Comparison of ENCODE assay signal across 25 cellular contexts in genomic region chr19:2255112-2255845, GRCh38. TPM values are rescaled to one million over a fixed set of nuclear protein-coding genes. Genes with fewer than 3 reads are reported as not detected.
DNase-seq lines count a peak whose midpoint lies in the region; ATAC-seq and TF ChIP-seq lines count a peak whose summit lies in the region.
"Had no signal": no experiment of that assay in that cellular context is flagged by ENCODE, and none has a peak within 500 bp of the region (broad histone marks: within the 10 kb centered on the region; RNA-seq: fewer than 3 reads in every experiment).

No MANE protein-coding gene starts in this region.

- H2AFZ ChIP-seq in neuronal stem cell (ENCODE audit: low read length) = no peak overlapping the region
- H2AFZ ChIP-seq: GM23338 had no signal

- H2BK12ac ChIP-seq in neuronal stem cell (ENCODE audit: low read length) = peak overlapping the region; percentile 73

- H3K27ac ChIP-seq in RWPE2 (ENCODE audit: poor library complexity, severe bottlenecking) (no peak overlapping the region), neuronal stem cell (replicated peaks; ENCODE audit: low read length) (no peak overlapping the region), sigmoid colon (no peak overlapping the region), ovary (no peak overlapping the region)
- H3K27ac ChIP-seq: gastroesophageal sphincter, uterus had no signal

- H3K23ac ChIP-seq in neuronal stem cell (ENCODE audit: low read depth, low read length, poor library complexity) = no peak overlapping the region

- peak overlapping the region; percentile 76 for H3K4ac ChIP-seq in neuronal stem cell (ENCODE audit: low read length)

- DNase-seq in BE2C (peak; percentile 35), GM20000 (ENCODE audit: low spot score) (peak; percentile 53), RWPE2 (ENCODE audit: low spot score) (peak; percentile 58), neuronal stem cell (ENCODE audit: low spot score) (no peak), sigmoid colon (no peak), ovary (no peak)
- DNase-seq: activated CD4-positive, alpha-beta T cell treated with anti-CD3 and anti-CD28 coated beads, Interleukin-2, amount 10 ng/mL, durations not matched to agents 7 days and 5 days; activated CD8-positive, alpha-beta memory T cell treated with anti-CD3 and anti-CD28 coated beads, Interleukin-2, amount 50 U/mL, for 4 hours; activated gamma-delta T cell treated with Interleukin-2 at 50 U/mL for 16 hours; amygdala; mesenchymal stem cell; naive thymus-derived CD8-positive, alpha-beta T cell; NCI-H1694; NK-92 treated with Interleukin-12 subunit alpha and Interleukin-12 subunit beta, amount 100 ng/mL, for 24 hours; stimulated activated CD8-positive, alpha-beta memory T cell treated with anti-CD3 and anti-CD28 coated beads, Interleukin-4, amount 100 ng/mL, for 48 hours; substantia nigra; uterus had no signal

- H3K18ac ChIP-seq in neuronal stem cell (ENCODE audit: low read length) = peak overlapping the region; percentile 48

- H3K4me3 ChIP-seq in BE2C (ENCODE audit: low read depth, low read length) (no peak overlapping the region), RWPE2 (ENCODE audit: severe bottlenecking) (no peak overlapping the region), neuronal stem cell (ENCODE audit: low read length in 2 of 2) (no peak overlapping the region), sigmoid colon (no peak overlapping the region), ovary (no peak overlapping the region)
- H3K4me3 ChIP-seq: gastroesophageal sphincter, GM23338, uterus had no signal

- H2BK5ac ChIP-seq in neuronal stem cell (ENCODE audit: low read length) = no peak overlapping the region

- TF ChIP-seq POLR2A in sigmoid colon (IDR thresholded peaks at IDR 0.05) (no peak), ovary (IDR thresholded peaks at IDR 0.05) (no peak)

- H3K36me3 ChIP-seq in BE2C = peaks cover 5% of the 10 kb centered on the region; the same call in 1 of the 2 replicates
- H3K36me3 ChIP-seq in RWPE2 (ENCODE audit: low read depth) = no peaks in the 10 kb centered on the region
- H3K36me3 ChIP-seq in neuronal stem cell (replicated peaks in 1 of 2; ENCODE audit: control insufficient read depth in 2 of 2, insufficient read depth in 2 of 2, low read length in 2 of 2) = peaks cover 0 to 4% of the 10 kb centered on the region in 2 donors
- no peaks in the 10 kb centered on the region for H3K36me3 ChIP-seq in sigmoid colon
- no peaks in the 10 kb centered on the region for H3K36me3 ChIP-seq in ovary
- H3K36me3 ChIP-seq: gastroesophageal sphincter, uterus had no signal

- H4K91ac ChIP-seq in neuronal stem cell (ENCODE audit: low read depth, low read length, poor library complexity) = no peak overlapping the region

- TF ChIP-seq CTCF in BE2C (IDR thresholded peaks at IDR 0.05; ENCODE audit: low read depth, low read length) (no peak), GM20000 (IDR thresholded peaks at IDR 0.05; ENCODE audit: extremely low read depth, missing control alignments) (no peak), RWPE2 (IDR thresholded peaks at IDR 0.05; ENCODE audit: poor library complexity, severe bottlenecking) (no peak), sigmoid colon (IDR thresholded peaks at IDR 0.05) (no peak), ovary (IDR thresholded peaks at IDR 0.05) (no peak)

- intact Hi-C loops in sigmoid colon (cut with DNase I) = no loop called here
- intact Hi-C loops in ovary (cut with DNase I) = no loop called here

- no peaks in the 10 kb centered on the region for H3K4me1 ChIP-seq in BE2C
- H3K4me1 ChIP-seq in RWPE2 (ENCODE audit: insufficient read depth, poor library complexity, severe bottlenecking) = no peaks in the 10 kb centered on the region
- peaks cover 0 to 12% of the 10 kb centered on the region in 2 donors for H3K4me1 ChIP-seq in neuronal stem cell (ENCODE audit: control insufficient read depth in 2 of 2, insufficient read depth in 1 of 2, low read depth in 1 of 2, low read length in 2 of 2)
- H3K4me1 ChIP-seq in sigmoid colon = peaks cover 0 to 37% (median 35%) of the 10 kb centered on the region in 4 donors
- peaks cover 15% of the 10 kb centered on the region for H3K4me1 ChIP-seq in ovary (ENCODE audit: insufficient read depth)

- no peak overlapping the region for H3K4me2 ChIP-seq in neuronal stem cell (ENCODE audit: insufficient read depth, low read length, poor library complexity, severe bottlenecking)
- H3K4me2 ChIP-seq: GM23338 had no signal

- ATAC-seq in RWPE2 (ENCODE audit: low read depth) (no peak), HG02884 (IDR thresholded peaks at IDR 0.05; ENCODE audit: unreplicated experiment) (no peak), HG03025 (IDR thresholded peaks at IDR 0.05; ENCODE audit: low FRiP score, unreplicated experiment) (no peak)
- ATAC-seq: gastroesophageal sphincter; GM23338; naive thymus-derived CD8-positive, alpha-beta T cell had no signal

- H3K14ac ChIP-seq in neuronal stem cell (ENCODE audit: low read length) = peak overlapping the region; percentile 56

- no peak overlapping the region for H2BK120ac ChIP-seq in neuronal stem cell (ENCODE audit: low read depth, low read length)

- H4K8ac ChIP-seq in neuronal stem cell (ENCODE audit: low read depth, low read length) = no peak overlapping the region

- no peaks in the 10 kb centered on the region for H3K79me1 ChIP-seq in neuronal stem cell (ENCODE audit: low read depth, low read length)

- H2AK5ac ChIP-seq in neuronal stem cell (ENCODE audit: low read depth, low read length) = peak overlapping the region; percentile 99

- H3K9me3 ChIP-seq in BE2C (no peaks in the 10 kb centered on the region), RWPE2 (ENCODE audit: severe bottlenecking) (no peaks in the 10 kb centered on the region), neuronal stem cell (replicated peaks in 1 of 2; ENCODE audit: control insufficient read depth in 2 of 2, insufficient read depth in 1 of 2, low read depth in 1 of 2, low read length in 2 of 2) (peaks cover 0 to 6% of the 10 kb centered on the region in 2 donors), sigmoid colon (no peaks in the 10 kb centered on the region), ovary (no peaks in the 10 kb centered on the region)
- H3K9me3 ChIP-seq: gastroesophageal sphincter, uterus had no signal

- no peaks in the 10 kb centered on the region for H3K27me3 ChIP-seq in BE2C
- peaks cover 38% of the 10 kb centered on the region for H3K27me3 ChIP-seq in RWPE2 (ENCODE audit: insufficient read depth, poor library complexity, severe bottlenecking)
- H3K27me3 ChIP-seq in neuronal stem cell (ENCODE audit: control insufficient read depth in 3 of 3, insufficient read depth in 3 of 3, low read depth in 1 of 3, low read length in 3 of 3) = peaks cover 2 to 24% (median 3%) of the 10 kb centered on the region in 3 experiments
- H3K27me3 ChIP-seq in sigmoid colon = peaks cover 37 to 41% (median 40%) of the 10 kb centered on the region in 3 donors
- H3K27me3 ChIP-seq in ovary = peaks cover 16% of the 10 kb centered on the region

- peak overlapping the region; percentile 85 for H2BK15ac ChIP-seq in neuronal stem cell (ENCODE audit: low read length)

- no CpG with 5 or more reads among the region's 16 CpGs for WGBS in neuronal stem cell (ENCODE audit: extremely low coverage in 2 of 2, insufficient read length in 2 of 2, insufficient replicate concordance in 1 of 2), 2 donors
- WGBS in sigmoid colon, 2 donors = 91 to 93% methylated on average over 16 of the region's 16 CpGs
- whole genome bisulfite sequencing in ovary, 3 donors = 87 to 92% (median 88%) methylated on average over 16 of the region's 16 CpGs

- H3K9ac ChIP-seq in neuronal stem cell (ENCODE audit: low read depth, low read length, poor library complexity) = peak overlapping the region; percentile 60

- TF ChIP-seq EP300 in sigmoid colon (IDR thresholded peaks at IDR 0.05) (no peak), ovary (IDR thresholded peaks at IDR 0.05) (no peak)

RNA-seq across cellular contexts. Expression of gene JSRP1, which starts 0.9 kb away (rescaled TPM):
- 1.2 TPM for polyA plus RNA-seq in BE2C (2012; ENCODE audit: insufficient read depth, insufficient read length, low read depth)
- 0.22 TPM for polyA plus RNA-seq in neuronal stem cell (2013, experiment 1 of 2)
- polyA plus RNA-seq in neuronal stem cell (2013, experiment 2 of 2) = 0.15 TPM
- total RNA-seq in sigmoid colon = under 1 TPM in 1 of 4 donors, not detected in 3; 0.36 TPM
- polyA plus RNA-seq in sigmoid colon = 1 to 10 TPM in 2 of 3 donors, not detected in 1; 1.0 to 1.6 TPM
- under 1 TPM in 4 of 7 donors, not detected in 3; 0.30 to 0.92 (median 0.41) TPM for total RNA-seq in ovary
- polyA plus RNA-seq in ovary = under 1 TPM in 1 of 2 donors, not detected in 1; 0.31 TPM
- total RNA-seq: M059J, posterior vena cava, RPMI7951, uterus had no signal
- polyA plus RNA-seq: AG04450 had no signal

RNA-seq across cellular contexts. Expression of gene AMH, which starts 6.2 kb away (rescaled TPM):
- polyA plus RNA-seq in BE2C (2012; ENCODE audit: insufficient read depth, insufficient read length, low read depth) = 25.8 TPM
- 10.1 TPM for polyA plus RNA-seq in neuronal stem cell (2013, experiment 1 of 2)
- polyA plus RNA-seq in neuronal stem cell (2013, experiment 2 of 2) = 9.2 TPM
- total RNA-seq in sigmoid colon (1 to 10 TPM in 2 of 4 donors, under 1 TPM in 1, not detected in 1; 0.99 to 1.9 (median 1.8) TPM), ovary (1 to 10 TPM in 6 of 7 donors, under 1 TPM in 1; 0.80 to 3.9 (median 1.3) TPM)
- polyA plus RNA-seq in sigmoid colon (1 to 10 TPM in 1 of 3 donors, under 1 TPM in 1, not detected in 1; 0.69 to 3.3 TPM), ovary (10 to 100 TPM in 1 of 2 donors, not detected in 1; 12.0 TPM)
- polyA plus RNA-seq: AG04450; naive thymus-derived CD8-positive, alpha-beta T cell had no signal

RNA-seq across cellular contexts. Expression of gene SF3A2, which starts 18.7 kb away (rescaled TPM):
- 329 TPM for polyA plus RNA-seq in BE2C (2012; ENCODE audit: insufficient read depth, insufficient read length, low read depth)
- 117 TPM for polyA plus RNA-seq in neuronal stem cell (2013, experiment 1 of 2)
- polyA plus RNA-seq in neuronal stem cell (2013, experiment 2 of 2) = 115 TPM
- total RNA-seq in sigmoid colon (10 to 100 TPM; 17.5 to 59.8 (median 24.4) TPM), ovary (100 to 1,000 TPM in 3 of 7 donors, 10 to 100 TPM in 4; 33.0 to 137 (median 89.8) TPM)
- polyA plus RNA-seq in sigmoid colon (10 to 100 TPM; 16.9 to 61.3 (median 26.4) TPM), ovary (10 to 100 TPM; 13.7 to 95.7 TPM)

RNA-seq across cellular contexts. Expression of gene PLEKHJ1, which starts 19.1 kb away (rescaled TPM):
- polyA plus RNA-seq in BE2C (2012; ENCODE audit: insufficient read depth, insufficient read length, low read depth) = 120 TPM
- polyA plus RNA-seq in neuronal stem cell (2013, experiment 1 of 2) = 94.6 TPM
- 92.1 TPM for polyA plus RNA-seq in neuronal stem cell (2013, experiment 2 of 2)
- 10 to 100 TPM; 40.7 to 57.3 (median 42.8) TPM for total RNA-seq in sigmoid colon
- polyA plus RNA-seq in sigmoid colon = 100 to 1,000 TPM; 228 to 255 (median 247) TPM
- total RNA-seq in ovary = 10 to 100 TPM; 39.0 to 55.2 (median 46.8) TPM
- polyA plus RNA-seq in ovary = 10 to 100 TPM; 17.1 to 57.9 TPM

RNA-seq across cellular contexts. Expression of gene PEAK3, which starts 26.7 kb away (rescaled TPM):
- polyA plus RNA-seq in BE2C (2012; ENCODE audit: insufficient read depth, insufficient read length, low read depth) = 0.17 TPM
- polyA plus RNA-seq in neuronal stem cell (2013, experiment 1 of 2) = not detected
- polyA plus RNA-seq in neuronal stem cell (2013, experiment 2 of 2) = not detected
- total RNA-seq in sigmoid colon (under 1 TPM; 0.41 to 0.82 (median 0.63) TPM), ovary (under 1 TPM in 5 of 7 donors, not detected in 2; 0.11 to 0.62 (median 0.35) TPM)
- polyA plus RNA-seq in sigmoid colon (under 1 TPM; under 0.01 to 0.74 (median 0.46) TPM), ovary (under 1 TPM in 1 of 2 donors, not detected in 1; 0.10 TPM)
- total RNA-seq: GM23338, M059J had no signal
- polyA plus RNA-seq: GM23338 had no signal

Comparison
In these comparisons a context has a peak if more than half of its experiments do, and no peak if none do; other contexts are left out.
1. DNase-seq: peak in BE2C (single experiment), GM20000 (single experiment) and RWPE2 (single experiment); none in neuronal stem cell (single experiment), sigmoid colon (single experiment) and ovary (0 of 5).